Comparison of ENCODE assay signal across 17 cellular contexts in the genomic region with DNA sequence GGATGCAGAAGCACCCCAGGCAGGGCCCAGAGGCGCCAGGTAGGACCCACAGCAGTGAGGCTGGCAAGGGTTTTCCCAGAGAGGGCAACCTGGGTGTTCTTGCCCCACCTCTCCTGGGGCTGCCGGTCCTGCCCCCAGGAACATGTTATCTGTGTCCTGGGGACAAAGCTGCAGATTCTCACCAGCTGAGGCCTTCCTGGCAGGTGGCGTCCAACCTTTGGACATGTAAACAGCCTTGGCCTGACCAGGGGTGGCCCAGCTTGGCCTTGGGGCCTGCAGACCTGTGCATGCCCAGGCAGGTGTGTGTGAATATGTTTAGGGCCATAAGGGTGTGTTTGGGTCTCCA.
DNase-seq lines count a peak whose midpoint lies in the region; ATAC-seq, FAIRE-seq and TF ChIP-seq lines count a peak whose summit lies in the region.
"Had no signal": no experiment of that assay in that cellular context is flagged by ENCODE, and none has a peak within 500 bp of the region (broad histone marks: within the 10 kb centered on the region; RNA-seq: fewer than 3 reads in every experiment).

No MANE protein-coding gene starts in this region.

- H3K36me3 ChIP-seq in K562 (ENCODE audit: control insufficient read depth, insufficient read depth, low read length): no peaks in the 10 kb centered on the region
- H3K36me3 ChIP-seq in mesenchymal stem cell (ENCODE audit: control insufficient read depth in 1 of 2, insufficient read depth in 2 of 2, low read depth in 1 of 2, low read length in 2 of 2): no peaks in the 10 kb centered on the region
- no peaks in the 10 kb centered on the region for H3K36me3 ChIP-seq in uterus
- no peaks in the 10 kb centered on the region for H3K36me3 ChIP-seq in ascending aorta
- H3K36me3 ChIP-seq: SJCRH30 had no signal

- no peak overlapping the region for H3K4ac ChIP-seq in mesenchymal stem cell (ENCODE audit: low read depth in 1 of 2, low read length in 2 of 2)

- H3K79me2 ChIP-seq in K562 (ENCODE audit: control insufficient read depth, insufficient read depth, low read length): no peaks in the 10 kb centered on the region

- H3K23ac ChIP-seq in mesenchymal stem cell (ENCODE audit: low read length in 2 of 2): no peak overlapping the region

- TF ChIP-seq RAD21 in K562 (CRISPR knock-in tag; conservative IDR thresholded peaks at IDR 0.05 in 1 of 2, IDR thresholded peaks at IDR 0.05 in 1 of 2): no peak

- peak overlapping the region; percentile 9 for H2BK120ac ChIP-seq in mesenchymal stem cell (ENCODE audit: low read depth, low read length)

- H3K14ac ChIP-seq in mesenchymal stem cell (ENCODE audit: low read length in 2 of 2): no peak overlapping the region

- no peak for TF ChIP-seq EP300 in K562 (IDR thresholded peaks at IDR 0.05; ENCODE audit: low read length)

- H3K4me3 ChIP-seq in K562 (no peak overlapping the region), mesenchymal stem cell (ENCODE audit: insufficient read depth in 1 of 2, low read depth in 1 of 2, low read length in 2 of 2) (no peak overlapping the region), uterus (no peak overlapping the region), ascending aorta (no peak overlapping the region)
- H3K4me3 ChIP-seq: lung, SJCRH30 had no signal

- TF ChIP-seq CTCF in K562 (IDR thresholded peaks at IDR 0.05 in 2 of 3, conservative IDR thresholded peaks at IDR 0.05 in 1 of 3; ENCODE audit: insufficient read depth in 2 of 3, low read depth in 1 of 3, low read length in 3 of 3) (no peak; a peak in 1 of 6 replicates), uterus (IDR thresholded peaks at IDR 0.05) (no peak), ascending aorta (IDR thresholded peaks at IDR 0.05) (no peak)

- no peaks in the 10 kb centered on the region for H3K9me1 ChIP-seq in K562 (ENCODE audit: control insufficient read depth, insufficient read depth, low read length)

- H2BK15ac ChIP-seq in mesenchymal stem cell (ENCODE audit: low read depth, poor library complexity, severe bottlenecking): no peak overlapping the region

- no TSS peak for BruUV-seq in K562 (replicated peaks; lab: Mats Ljungman, UMichigan)

- peak; percentile 62 for DNase-seq in cardiac septum (ENCODE audit: low spot score)
- no peak for DNase-seq in Right ventricle myocardium inferior (ENCODE audit: missing footprints)
- DNase-seq in K562 (ENCODE audit: extremely low read depth in 1 of 4, low spot score in 3 of 4): peak in 2 of 4 experiments; percentile 32 to 45
- no peak for DNase-seq in mesenchymal stem cell
- no peak for DNase-seq in uterus
- DNase-seq in ascending aorta (ENCODE audit: low spot score in 2 of 2): no peak
- no peak for DNase-seq in middle frontal gyrus (ENCODE audit: extremely low spot score, low spot score)
- DNase-seq in NCI-H1694 treated with DMSO at 0.1 percent for 48 hours (lab: John Stamatoyannopoulos, UW): no peak
- DNase-seq: ACHN; CD4-positive, alpha-beta memory T cell; Karpas-422; NCI-H1417; NCI-H446; SJCRH30; stimulated activated naive CD4-positive, alpha-beta T cell had no signal

- no peaks in the 10 kb centered on the region; the same call in 1 of the 2 replicates for H4K20me1 ChIP-seq in K562 (replicated peaks; ENCODE audit: control insufficient read depth, insufficient read depth, low read length)

- no peak for FAIRE-seq in K562 (lab: Jason Lieb, UNC)
- FAIRE-seq: frontal cortex had no signal

- H2AFZ ChIP-seq in K562 (ENCODE audit: low read depth, low read length) (no peak overlapping the region), mesenchymal stem cell (ENCODE audit: low read depth, low read length) (no peak overlapping the region)

- H3K18ac ChIP-seq in mesenchymal stem cell (ENCODE audit: low read depth in 1 of 2, low read length in 2 of 2): peak overlapping the region in 1 of 2 experiments; percentile 13

- POLR2A ChIA-PET in K562 (lab: Yijun Ruan, JAX): interaction anchor here (0.6 to 1.5 kb wide), 8 partner anchors 16 to 461 kb away, joined by 3 to 9 read pairs (median 3); no protein-coding TSS in a partner anchor

- no peak overlapping the region for H3K9ac ChIP-seq in K562 (ENCODE audit: insufficient read depth in 1 of 2, low read depth in 2 of 2, low read length in 2 of 2)
- peak overlapping the region; percentile 88 for H3K9ac ChIP-seq in mesenchymal stem cell (ENCODE audit: low read length)

- H3K4me1 ChIP-seq in K562 (replicated peaks in 1 of 2; ENCODE audit: control insufficient read depth in 2 of 2, insufficient read depth in 2 of 2, low read length in 2 of 2) (peaks cover 34 to 44% of the 10 kb centered on the region in 2 experiments), mesenchymal stem cell (ENCODE audit: control insufficient read depth, insufficient read depth, low read depth, low read length) (peaks cover 2% of the 10 kb centered on the region), uterus (no peaks in the 10 kb centered on the region), ascending aorta (no peaks in the 10 kb centered on the region)
- H3K4me1 ChIP-seq: SJCRH30 had no signal

- intact Hi-C loops in cardiac septum (cut with DNase I) (loop anchor here (10.0 kb wide), 1 partner anchor 281 kb away; a partner anchor contains a TSS), Right ventricle myocardium inferior (cut with DNase I) (loop anchor here (5.0 kb wide), 2 partner anchors 104 to 204 kb away; a partner anchor contains a TSS), K562 (cut with micrococcal nuclease) (loop anchor here (5.0 to 10.0 kb wide), 2 partner anchors 131 to 289 kb away; a partner anchor contains a TSS), uterus (cut with DNase I; ENCODE audit: low total_unique reads) (no loop called here), ascending aorta (cut with DNase I) (loop anchor here (5.0 kb wide), 1 partner anchor 139 kb away; no protein-coding TSS in a partner anchor)

- H3K27ac ChIP-seq in K562 (ENCODE audit: extremely low read depth, low read depth, low read length) (no peak overlapping the region; the same call in 2 of the 3 replicates), mesenchymal stem cell (ENCODE audit: low read length, poor library complexity, severe bottlenecking) (no peak overlapping the region), uterus (peak overlapping the region; percentile 58 to 73), ascending aorta (no peak overlapping the region)
- H3K27ac ChIP-seq: SJCRH30 had no signal

- CTCF ChIA-PET in K562 (lab: Yijun Ruan, JAX; ENCODE audit: low intra/inter-chr PET ratio): interaction anchor here (1.3 kb wide), 1 partner anchor 158 kb away, joined by 3 read pairs; no protein-coding TSS in a partner anchor

- in situ Hi-C loops in K562 (cut with MboI): loop anchor here (10.0 kb wide), 1 partner anchor 341 kb away; no protein-coding TSS in a partner anchor

- H4K8ac ChIP-seq in mesenchymal stem cell (ENCODE audit: low read length): peak overlapping the region; percentile 95

- ATAC-seq in Right ventricle myocardium inferior (no peak), K562 (peak; percentile 29)

- no peak for TF ChIP-seq POLR2A in K562 (conservative IDR thresholded peaks at IDR 0.05)
- no peak for TF ChIP-seq POLR2A in uterus (IDR thresholded peaks at IDR 0.05)

- H3K4me2 ChIP-seq in K562 (ENCODE audit: insufficient read depth, low read length) (peak overlapping the region; percentile 38), mesenchymal stem cell (ENCODE audit: low read length, poor library complexity, severe bottlenecking) (no peak overlapping the region)

- WGBS in K562 (ENCODE audit: insufficient coverage, low coverage, missing lambda C conversion rate): 41% methylated on average over 3 of the region's 3 CpGs
- WGBS in mesenchymal stem cell: 97% methylated on average over 3 of the region's 3 CpGs

- H4K91ac ChIP-seq in mesenchymal stem cell (ENCODE audit: low read length): peak overlapping the region; percentile 92

- H3K27me3 ChIP-seq in K562 (ENCODE audit: control insufficient read depth in 2 of 2, insufficient read depth in 2 of 2, low read length in 2 of 2) (no peaks in the 10 kb centered on the region), mesenchymal stem cell (ENCODE audit: control insufficient read depth in 1 of 2, insufficient read depth in 1 of 2, low read length in 2 of 2) (no peaks in the 10 kb centered on the region), uterus (no peaks in the 10 kb centered on the region), ascending aorta (no peaks in the 10 kb centered on the region)
- H3K27me3 ChIP-seq: SJCRH30 had no signal

- H2BK5ac ChIP-seq in mesenchymal stem cell (ENCODE audit: low read depth, low read length, poor library complexity, severe bottlenecking): no peak overlapping the region

- H2BK12ac ChIP-seq in mesenchymal stem cell (ENCODE audit: low read length in 2 of 2): peak overlapping the region in 1 of 2 experiments; percentile 27

- no peak overlapping the region for H2AK5ac ChIP-seq in mesenchymal stem cell (ENCODE audit: low read length, severe bottlenecking)

- no peaks in the 10 kb centered on the region for H3K9me3 ChIP-seq in K562 (replicated peaks; ENCODE audit: control insufficient read depth, insufficient read depth, low read depth, low read length)
- H3K9me3 ChIP-seq in mesenchymal stem cell (ENCODE audit: control insufficient read depth, low read length): no peaks in the 10 kb centered on the region
- no peaks in the 10 kb centered on the region for H3K9me3 ChIP-seq in uterus
- no peaks in the 10 kb centered on the region for H3K9me3 ChIP-seq in ascending aorta
- H3K9me3 ChIP-seq: SJCRH30 had no signal

- no peaks in the 10 kb centered on the region for H3K79me1 ChIP-seq in mesenchymal stem cell (replicated peaks; ENCODE audit: low read length, poor library complexity, severe bottlenecking)

TF ChIP-seq in K562, 482 proteins besides CTCF, POLR2A, EP300 and RAD21:
- TF ChIP-seq KDM5B (IDR thresholded peaks at IDR 0.05; ENCODE audit: insufficient replicate concordance, low read depth, low read length) (peak; percentile 42), CBX3 (IDR thresholded peaks at IDR 0.05; ENCODE audit: borderline replicate concordance in 1 of 2, low read length in 2 of 2) (no peak), GATAD2A (IDR thresholded peaks at IDR 0.05) (peak; percentile 30; the same call in 1 of the 2 replicates), SMC3 (conservative IDR thresholded peaks at IDR 0.05; ENCODE audit: insufficient read depth, low read depth, low read length) (0 out of 2 replicates have a peak, but pooled peaks have one; percentile 2), FOXK2 (conservative IDR thresholded peaks at IDR 0.05 in 1 of 2, IDR thresholded peaks at IDR 0.05 in 1 of 2; ENCODE audit: low read depth in 2 of 2) (peak; percentile 17 to 64; a peak in 2 of 4 replicates), CHD4 (IDR thresholded peaks at IDR 0.05; ENCODE audit: insufficient read depth, insufficient replicate concordance, low read depth, low read length, poor library complexity, severe bottlenecking) (peak; percentile 84), SMARCE1 (IDR thresholded peaks at IDR 0.05) (no peak)

Comparison
In these comparisons a context has a peak if more than half of its experiments do, and no peak if none do; other contexts are left out.
1. H3K27ac ChIP-seq: peak in uterus (2 of 2); none in K562 (single experiment), mesenchymal stem cell (single experiment) and ascending aorta (0 of 2).